Comparison of ENCODE assay signal across 16 cellular contexts in genomic region chr7:18530224-18531179, GRCh38. TPM values are rescaled to one million over a fixed set of nuclear protein-coding genes. Genes with fewer than 3 reads are reported as not detected.
DNase-seq lines count a peak whose midpoint lies in the region; ATAC-seq and TF ChIP-seq lines count a peak whose summit lies in the region.
"Had no signal": no experiment of that assay in that cellular context is flagged by ENCODE, and none has a peak within 500 bp of the region (broad histone marks: within the 10 kb centered on the region; RNA-seq: fewer than 3 reads in every experiment).

No MANE protein-coding gene starts in this region.

- H4K8ac ChIP-seq in H9 (replicated peaks; ENCODE audit: insufficient read length, low read depth, low read length): no peak overlapping the region

- no peak overlapping the region for H3K18ac ChIP-seq in H9 (ENCODE audit: insufficient read length, low read depth, low read length)

- no peak overlapping the region for H3K27ac ChIP-seq in H9 (ENCODE audit: insufficient read length, low read depth, low read length)
- H3K27ac ChIP-seq: C4-2B, epithelial cell of prostate, left lung, skin epidermis had no signal

- no peak overlapping the region for H3K9ac ChIP-seq in H9 (ENCODE audit: extremely low read depth, insufficient read length, low read length)

- H3K4me1 Mint-ChIP-seq in H9: peaks cover 8 to 9% of the 10 kb centered on the region in 2 experiments
- H3K4me1 Mint-ChIP-seq: activated naive CD8-positive, alpha-beta T cell treated with anti-CD3 and anti-CD28 coated beads for 36 hours had no signal

- no peaks in the 10 kb centered on the region for H3K9me3 Mint-ChIP-seq in H9
- H3K9me3 Mint-ChIP-seq: activated naive CD8-positive, alpha-beta T cell treated with anti-CD3 and anti-CD28 coated beads for 36 hours had no signal

- no peak overlapping the region; a peak in 1 of 7 replicates for H3K27ac Mint-ChIP-seq in H9
- H3K27ac Mint-ChIP-seq: activated naive CD8-positive, alpha-beta T cell treated with anti-CD3 and anti-CD28 coated beads for 36 hours had no signal

- peak; percentile 67 for ATAC-seq in GM21367 (IDR thresholded peaks at IDR 0.05; ENCODE audit: unreplicated experiment)
- peak; percentile 70 for ATAC-seq in HG03097 (IDR thresholded peaks at IDR 0.05; ENCODE audit: low FRiP score, unreplicated experiment)
- ATAC-seq: left lung, Panc1 had no signal

- no peak overlapping the region for H3K4ac ChIP-seq in H9 (ENCODE audit: low read depth, low read length)

- no peak overlapping the region for H3T11ph ChIP-seq in H9 (ENCODE audit: low read length)

- DNase-seq in GM10266 (ENCODE audit: extremely low spot score) (peak; percentile 19), dermis blood vessel endothelial cell (peak; percentile 76), NCI-H1105 (lab: John Stamatoyannopoulos, UW) (no peak), H9 (no peak), DMS153 treated with DMSO at 0.1 percent for 48 hours (lab: John Stamatoyannopoulos, UW; ENCODE audit: unreplicated experiment) (no peak), A172 (ENCODE audit: low spot score) (no peak)
- DNase-seq: activated CD4-positive, CD25-positive, alpha-beta regulatory T cell treated with anti-CD3 and anti-CD28 coated beads, Interleukin-2, amount 50 U/mL, for 72 hours; activated naive CD8-positive, alpha-beta T cell treated with anti-CD3 and anti-CD28 coated beads for 36 hours; left lung; NCI-H1092 treated with DMSO at 0.1 percent for 48 hours had no signal

- no peak overlapping the region for H4K5ac ChIP-seq in H9 (ENCODE audit: insufficient read length, low read depth, low read length)

- H4K91ac ChIP-seq in H9 (ENCODE audit: insufficient read length, low read depth, low read length): no peak overlapping the region

- H3K4me3 Mint-ChIP-seq in H9: no peak overlapping the region
- H3K4me3 Mint-ChIP-seq: activated naive CD8-positive, alpha-beta T cell treated with anti-CD3 and anti-CD28 coated beads for 36 hours had no signal

- no peaks in the 10 kb centered on the region for H3K23me2 ChIP-seq in H9 (ENCODE audit: insufficient read length, low read depth, low read length, poor library complexity, severe bottlenecking)

- no peak overlapping the region for H2BK5ac ChIP-seq in H9 (ENCODE audit: insufficient read length, low read length)

- no peak overlapping the region for H2BK12ac ChIP-seq in H9 (ENCODE audit: insufficient read length, low read depth, low read length)

- H4K20me1 ChIP-seq in H9 (ENCODE audit: control insufficient read depth, insufficient read depth, insufficient read length): no peaks in the 10 kb centered on the region

- no peaks in the 10 kb centered on the region for H3K27me3 ChIP-seq in H9 (ENCODE audit: insufficient read depth, low read length)
- H3K27me3 ChIP-seq: left lung had no signal

- no peak overlapping the region for H2AFZ ChIP-seq in H9 (ENCODE audit: low read length)

- H3K36me3 Mint-ChIP-seq in H9 (ENCODE audit: insufficient read depth in 1 of 3, low read depth in 3 of 3): no peaks in the 10 kb centered on the region
- H3K36me3 Mint-ChIP-seq: activated naive CD8-positive, alpha-beta T cell treated with anti-CD3 and anti-CD28 coated beads for 36 hours had no signal

- no peak overlapping the region for H2AK5ac ChIP-seq in H9 (ENCODE audit: insufficient read length, low read length)

- H2BK20ac ChIP-seq in H9 (ENCODE audit: low read depth, low read length, poor library complexity, severe bottlenecking): no peak overlapping the region

- no peak overlapping the region for H3K56ac ChIP-seq in H9 (ENCODE audit: insufficient read length, low read depth, low read length)

- H2BK120ac ChIP-seq in H9 (ENCODE audit: low read depth, low read length, poor library complexity, severe bottlenecking): no peak overlapping the region

- H3K27me3 Mint-ChIP-seq in H9 (ENCODE audit: low read depth): no peaks in the 10 kb centered on the region
- H3K27me3 Mint-ChIP-seq: activated naive CD8-positive, alpha-beta T cell treated with anti-CD3 and anti-CD28 coated beads for 36 hours had no signal

- no peak overlapping the region for H3K23ac ChIP-seq in H9 (ENCODE audit: insufficient read length, low read depth, low read length)

- no CpG with 5 or more reads among the region's 5 CpGs for WGBS in H9 (ENCODE audit: extremely low coverage, insufficient read length, low lambda C conversion rate)

- H3K14ac ChIP-seq in H9 (ENCODE audit: insufficient read depth, low read length): no peak overlapping the region

- no peaks in the 10 kb centered on the region for H3K79me2 ChIP-seq in H9 (ENCODE audit: insufficient read depth, low read length)

- no peak overlapping the region for H2BK15ac ChIP-seq in H9 (ENCODE audit: low read depth, low read length)

- TF ChIP-seq CTCF in GM10266 (IDR thresholded peaks at IDR 0.05; ENCODE audit: control insufficient read depth, insufficient read depth, low read depth, missing control alignments): no peak
- no peak for TF ChIP-seq CTCF in H9 (conservative IDR thresholded peaks at IDR 0.05)

- no peaks in the 10 kb centered on the region for H3K79me1 ChIP-seq in H9 (ENCODE audit: insufficient read depth, low read depth, low read length, poor library complexity, severe bottlenecking)

- no peaks in the 10 kb centered on the region for H3K9me3 ChIP-seq in H9 (ENCODE audit: control insufficient read depth, low read depth, low read length)
- H3K9me3 ChIP-seq: left lung had no signal

- H3K4me2 ChIP-seq in H9 (ENCODE audit: insufficient read depth, insufficient read length, low read length): no peak overlapping the region

- peaks cover 2% of the 10 kb centered on the region; the same call in 1 of the 2 replicates for H3K4me1 ChIP-seq in H9 (ENCODE audit: insufficient read depth, low read length)
- H3K4me1 ChIP-seq: left lung had no signal

RNA-seq across cellular contexts. Expression of gene HDAC9, which starts 35.0 kb away (rescaled TPM):
- 2.7 and 3.9 TPM in 2 replicates for total RNA-seq in dermis blood vessel endothelial cell
- 6.9 and 7.7 TPM in 2 replicates for total RNA-seq in H9 (2021)
- total RNA-seq in A172 (2014; rRNA removed; shearing (Covaris generic)): 45.7 and 53.6 TPM in 2 replicates

Comparison
In these comparisons a context has a peak if more than half of its experiments do, and no peak if none do; other contexts are left out.
1. DNase-seq: peak in GM10266 (single experiment) and dermis blood vessel endothelial cell (single experiment); none in NCI-H1105 (single experiment), H9 (single experiment), DMS153 treated with DMSO at 0.1 percent for 48 hours (single experiment) and A172 (single experiment).